In genomic region chr6:44076366-44077200, GRCh38 we compare ENCODE assay signal across 12 cellular contexts. TPM values are rescaled to one million over a fixed set of nuclear protein-coding genes. Genes with fewer than 3 reads are reported as not detected.
A peak's percentile ranks its signal among the peaks of the same experiment; 100 is the strongest.
DNase-seq lines count a peak whose midpoint lies in the region; ATAC-seq and TF ChIP-seq lines count a peak whose summit lies in the region.
"Had no signal": no experiment of that assay in that cellular context is flagged by ENCODE, and none has a peak within 500 bp of the region (broad histone marks: within the 10 kb centered on the region; RNA-seq: fewer than 3 reads in every experiment).

No MANE protein-coding gene starts in this region.

- H3K9me3 ChIP-seq in CD4-positive, alpha-beta T cell (ENCODE audit: control insufficient read depth, low read length), result no peaks in the 10 kb centered on the region
- H3K9me3 ChIP-seq: upper lobe of left lung had no signal

- peak; percentile 72 for DNase-seq in GM13977 (ENCODE audit: low spot score)
- no peak for DNase-seq in WTC11 (ENCODE audit: low spot score)
- peak; percentile 89 for DNase-seq in left ventricle myocardium superior
- peak; percentile 81 for DNase-seq in sciatic nerve (ENCODE audit: low spot score)
- DNase-seq in CD4-positive, alpha-beta T cell, result no peak
- DNase-seq in NCI-H748 (lab: John Stamatoyannopoulos, UW; ENCODE audit: unreplicated experiment), result no peak
- DNase-seq: activated naive CD4-positive, alpha-beta T cell; hypothalamus; NCI-H1105 had no signal

- H3K4me1 Mint-ChIP-seq in WTC11, result peaks cover 45% of the 10 kb centered on the region
- H3K4me1 Mint-ChIP-seq in CD4-positive, alpha-beta T cell (ENCODE audit: low read depth), result peaks cover 17% of the 10 kb centered on the region

- no peaks in the 10 kb centered on the region for H3K27me3 Mint-ChIP-seq in WTC11 (ENCODE audit: low read depth)
- peaks cover 26% of the 10 kb centered on the region for H3K27me3 Mint-ChIP-seq in CD4-positive, alpha-beta T cell

- no peak overlapping the region for H3K27ac Mint-ChIP-seq in WTC11
- H3K27ac Mint-ChIP-seq in CD4-positive, alpha-beta T cell, result no peak overlapping the region

- no peaks in the 10 kb centered on the region for H3K36me3 Mint-ChIP-seq in WTC11
- H3K36me3 Mint-ChIP-seq in CD4-positive, alpha-beta T cell (ENCODE audit: low read depth), result no peaks in the 10 kb centered on the region

- H3K4me3 Mint-ChIP-seq in WTC11, result peak overlapping the region; percentile 54
- no peak overlapping the region for H3K4me3 Mint-ChIP-seq in CD4-positive, alpha-beta T cell

- TF ChIP-seq CTCF in GM13977 (IDR thresholded peaks at IDR 0.05; ENCODE audit: extremely low read depth, insufficient read depth, missing control alignments) (no peak), WTC11 (IDR thresholded peaks at IDR 0.05) (no peak)
- TF ChIP-seq CTCF in CD4-positive, alpha-beta T cell (IDR thresholded peaks at IDR 0.05), result no peak

- H3K27me3 ChIP-seq in CD4-positive, alpha-beta T cell (ENCODE audit: control insufficient read depth, insufficient read depth, low read length), result peaks cover 5% of the 10 kb centered on the region

- intact Hi-C loops in left ventricle myocardium superior (cut with micrococcal nuclease) (loop anchor here (5.0 kb wide), 2 partner anchors 309 to 409 kb away; no protein-coding TSS in a partner anchor), sciatic nerve (cut with DNase I) (loop anchor here (5.0 kb wide), 1 partner anchor 409 kb away; no protein-coding TSS in a partner anchor)
- intact Hi-C loops in CD4-positive, alpha-beta T cell (cut with DNase I, micrococcal nuclease), result loop anchor here in 1 of 2 experiments (5.0 kb wide), 1 partner anchor 469 kb away; no protein-coding TSS in a partner anchor

- H3K27ac ChIP-seq in CD4-positive, alpha-beta T cell (ENCODE audit: low read depth, low read length), result no peak overlapping the region
- H3K27ac ChIP-seq: upper lobe of left lung had no signal

- no peak for ATAC-seq in WTC11
- ATAC-seq in left ventricle myocardium superior, result peak; percentile 3
- no peak for ATAC-seq in sciatic nerve
- ATAC-seq in CD4-positive, alpha-beta T cell (ENCODE audit: poor library complexity), result no peak
- ATAC-seq in HG03457 (IDR thresholded peaks at IDR 0.05; ENCODE audit: unreplicated experiment), result no peak
- no peak for ATAC-seq in GM19035 (IDR thresholded peaks at IDR 0.05; ENCODE audit: unreplicated experiment)

- in situ Hi-C loops in GM13977 (cut with MboI; ENCODE audit: low pct_unique_long_range_greater_than_20kb, low sequenced_read_pairs, unreplicated experiment), result loop anchor here (10.0 kb wide), 1 partner anchor 302 kb away; the partner anchor contains the start of gene VEGFA

- no peaks in the 10 kb centered on the region for H3K9me3 Mint-ChIP-seq in WTC11
- no peaks in the 10 kb centered on the region for H3K9me3 Mint-ChIP-seq in CD4-positive, alpha-beta T cell

- CTCF ChIA-PET in WTC11 (lab: Charles Lee), result interaction anchor here (0.8 to 6.6 kb wide), 10 partner anchors 13 to 409 kb away, joined by 3 to 96 read pairs (median 7); partner anchors contain the start of gene VEGFA
- CTCF ChIA-PET in CD4-positive, alpha-beta T cell (lab: Charles Lee), result no interaction called here

- POLR2A ChIA-PET in WTC11 (lab: Charles Lee), result no interaction called here
- POLR2A ChIA-PET in CD4-positive, alpha-beta T cell (lab: Charles Lee), result no interaction called here

TF ChIP-seq in WTC11, 78 proteins besides CTCF, POLR2A, EP300 and RAD21:
- TF ChIP-seq GTF2I (CRISPR knock-in tag; conservative IDR thresholded peaks at IDR 0.05), result no peak
- 0 out of 2 replicates have a peak, but pooled peaks have one; percentile 46 for TF ChIP-seq E2F5 (CRISPR knock-in tag; IDR thresholded peaks at IDR 0.05)

RNA-seq across cellular contexts. Expression of gene MRPL14, which starts 50.7 kb away (rescaled TPM):
- 70.0 to 74.2 TPM (median 74.2 TPM) in 3 replicates for total RNA-seq in WTC11 (2021)
- 38.8 TPM for total RNA-seq in left ventricle myocardium superior
- 21.8 TPM for total RNA-seq in sciatic nerve
- 10 to 100 TPM; 10.4 to 11.5 TPM for total RNA-seq in CD4-positive, alpha-beta T cell

RNA-seq across cellular contexts. Expression of gene TMEM63B, which starts 50.8 kb away (rescaled TPM):
- 72.8 to 75.2 TPM (median 74.0 TPM) in 3 replicates for total RNA-seq in WTC11 (2021)
- 47.3 TPM for total RNA-seq in left ventricle myocardium superior
- 38.0 TPM for total RNA-seq in sciatic nerve
- 10 to 100 TPM; 11.4 to 12.8 TPM for total RNA-seq in CD4-positive, alpha-beta T cell

Comparison
In these comparisons a context has a peak if more than half of its experiments do, and no peak if none do; other contexts are left out.
1. DNase-seq: peak in GM13977 (single experiment), left ventricle myocardium superior (single experiment) and sciatic nerve (single experiment); none in WTC11 (single experiment), CD4-positive, alpha-beta T cell (0 of 10) and NCI-H748 (single experiment).